Comparison of ENCODE assay signal across 9 cellular contexts in genomic region chr9:68546596-68547390, GRCh38. TPM values are rescaled to one million over a fixed set of nuclear protein-coding genes. Genes with fewer than 3 reads are reported as not detected.
DNase-seq lines count a peak whose midpoint lies in the region; ATAC-seq and TF ChIP-seq lines count a peak whose summit lies in the region.
"Had no signal": no experiment of that assay in that cellular context is flagged by ENCODE, and none has a peak within 500 bp of the region (broad histone marks: within the 10 kb centered on the region; RNA-seq: fewer than 3 reads in every experiment).

No MANE protein-coding gene starts in this region.

- H3K9me3 Mint-ChIP-seq in memory B cell: no peaks in the 10 kb centered on the region

- peaks cover 30% of the 10 kb centered on the region for H3K4me1 Mint-ChIP-seq in memory B cell

- ATAC-seq in GM18870 (IDR thresholded peaks at IDR 0.05; ENCODE audit: unreplicated experiment): peak; percentile 73
- ATAC-seq in HG02870 (IDR thresholded peaks at IDR 0.05; ENCODE audit: unreplicated experiment): peak; percentile 65
- ATAC-seq in memory B cell (ENCODE audit: low read depth): peak; percentile 95

- no peaks in the 10 kb centered on the region for H3K9me3 ChIP-seq in Peyer's patch

- H3K27ac Mint-ChIP-seq in memory B cell: peak overlapping the region; percentile 56

- no peak overlapping the region for H3K4me3 ChIP-seq in Peyer's patch

- peaks cover 0 to 23% (median 2%) of the 10 kb centered on the region in 4 donors for H3K4me1 ChIP-seq in Peyer's patch

- no peaks in the 10 kb centered on the region for H3K27me3 Mint-ChIP-seq in memory B cell

- no peaks in the 10 kb centered on the region for H3K27me3 ChIP-seq in Peyer's patch

- no peaks in the 10 kb centered on the region for H3K36me3 ChIP-seq in Peyer's patch

- no peak for TF ChIP-seq CTCF in Peyer's patch (IDR thresholded peaks at IDR 0.05)

- no peaks in the 10 kb centered on the region for H3K36me3 Mint-ChIP-seq in memory B cell

- H3K27ac ChIP-seq in Peyer's patch: peak overlapping the region; percentile 16 to 77 (median 60)

- DNase-seq in Peyer's patch (peak in 2 of 3 donors; percentile 43 to 53), memory B cell (ENCODE audit: low spot score in 2 of 2) (peak; percentile 23 to 33), NCI-H748 treated with DMSO at 0.1 percent for 48 hours (lab: John Stamatoyannopoulos, UW) (no peak), NCI-H524 treated with DMSO at 0.1 percent for 48 hours (lab: John Stamatoyannopoulos, UW) (no peak), NCI-H187 (lab: John Stamatoyannopoulos, UW) (no peak), HK-2 (ENCODE audit: unreplicated experiment) (no peak)

- H3K4me3 Mint-ChIP-seq in memory B cell: peak overlapping the region; percentile 50

- TF ChIP-seq POLR2A in Peyer's patch (IDR thresholded peaks at IDR 0.05): no peak

RNA-seq across cellular contexts. Expression of gene TMEM252, which starts 6.1 kb away (rescaled TPM):
- 10 to 100 TPM in 3 of 4 donors, not detected in 1; 47.3 to 66.8 (median 55.3) TPM for total RNA-seq in Peyer's patch
- total RNA-seq: pulmonary artery endothelial cell had no signal

Comparison
In these comparisons a context has a peak if more than half of its experiments do, and no peak if none do; other contexts are left out.
1. DNase-seq: peak in Peyer's patch (2 of 3) and memory B cell (2 of 2); none in NCI-H748 treated with DMSO at 0.1 percent for 48 hours (single experiment), NCI-H524 treated with DMSO at 0.1 percent for 48 hours (single experiment), NCI-H187 (0 of 2) and HK-2 (single experiment).
2. Peak in every context shown above with its lines, with median percentiles within 50 percentile points of each other: ATAC-seq.